ENCODE assay signal across 28 cellular contexts in genomic region chr11:28981331-28981865, GRCh38.
DNase-seq lines count a peak whose midpoint lies in the region; ATAC-seq, FAIRE-seq and TF ChIP-seq lines count a peak whose summit lies in the region.
"Had no signal": no experiment of that assay in that cellular context is flagged by ENCODE, and none has a peak within 500 bp of the region (broad histone marks: within the 10 kb centered on the region; RNA-seq: fewer than 3 reads in every experiment).

No MANE protein-coding gene starts in this region.

- H3K4me3 ChIP-seq in astrocyte (ENCODE audit: insufficient read depth, low read depth, low read length) (no peak overlapping the region), fibroblast of lung (replicated peaks in 1 of 4; ENCODE audit: control extremely low read depth in 1 of 4, insufficient read depth in 1 of 4, low read depth in 3 of 4, low read length in 4 of 4) (no peak overlapping the region), left ventricle myocardium inferior (no peak overlapping the region), stomach (no peak overlapping the region)
- H3K4me3 ChIP-seq: BLaER1, GM12878, right atrium auricular region, testis had no signal

- no peak overlapping the region for H2AFZ ChIP-seq in astrocyte (ENCODE audit: low read depth, low read length)
- H2AFZ ChIP-seq in fibroblast of lung (ENCODE audit: low read length), result no peak overlapping the region
- H2AFZ ChIP-seq: parathyroid adenoma had no signal

- no peaks in the 10 kb centered on the region for H3K9me3 ChIP-seq in astrocyte (ENCODE audit: insufficient read depth, low read depth, low read length)
- no peaks in the 10 kb centered on the region for H3K9me3 ChIP-seq in fibroblast of lung (ENCODE audit: control insufficient read depth, insufficient read depth, low read depth, low read length)
- H3K9me3 ChIP-seq in left ventricle myocardium inferior (replicated peaks), result no peaks in the 10 kb centered on the region
- no peaks in the 10 kb centered on the region for H3K9me3 ChIP-seq in stomach
- H3K9me3 ChIP-seq: BLaER1, right atrium auricular region, testis had no signal

- H3K36me3 ChIP-seq in astrocyte (ENCODE audit: insufficient read depth, low read length), result no peaks in the 10 kb centered on the region
- no peaks in the 10 kb centered on the region for H3K36me3 ChIP-seq in fibroblast of lung (ENCODE audit: control insufficient read depth, insufficient read depth, low read length)
- no peaks in the 10 kb centered on the region for H3K36me3 ChIP-seq in left ventricle myocardium inferior
- H3K36me3 ChIP-seq in stomach, result no peaks in the 10 kb centered on the region
- H3K36me3 ChIP-seq: BLaER1, right atrium auricular region had no signal

- peaks cover 37% of the 10 kb centered on the region for H3K4me1 Mint-ChIP-seq in HFFc6 (ENCODE audit: low read depth)
- peaks cover 4% of the 10 kb centered on the region for H3K4me1 Mint-ChIP-seq in astrocyte (ENCODE audit: low read depth, unreplicated experiment)

- TF ChIP-seq POLR2A in stomach (IDR thresholded peaks at IDR 0.05), result no peak

- TF ChIP-seq CTCF in HFFc6 (IDR thresholded peaks at IDR 0.05) (no peak), astrocyte (IDR thresholded peaks at IDR 0.05; ENCODE audit: insufficient read depth, low read depth, low read length) (no peak), fibroblast of lung (conservative IDR thresholded peaks at IDR 0.05 in 1 of 2, IDR thresholded peaks at IDR 0.05 in 1 of 2; ENCODE audit: low read depth in 1 of 2, low read length in 2 of 2) (no peak), left ventricle myocardium inferior (IDR thresholded peaks at IDR 0.05; ENCODE audit: borderline replicate concordance) (no peak), stomach (IDR thresholded peaks at IDR 0.05) (no peak)

- WGBS in stomach, 5 donors, result 47 to 61% (median 49%) methylated on average over 1 of the region's 1 CpG

- H3K27ac ChIP-seq in astrocyte (ENCODE audit: low read depth, low read length) (no peak overlapping the region), fibroblast of lung (ENCODE audit: insufficient read depth, low read length) (no peak overlapping the region), left ventricle myocardium inferior (replicated peaks) (no peak overlapping the region), stomach (no peak overlapping the region)
- H3K27ac ChIP-seq: BLaER1, epithelial cell of prostate, parathyroid adenoma, right atrium auricular region, testis had no signal

- no peak overlapping the region for H3K9ac ChIP-seq in astrocyte (ENCODE audit: low read length)
- no peak overlapping the region for H3K9ac ChIP-seq in fibroblast of lung (ENCODE audit: insufficient read depth, low read length)
- H3K9ac ChIP-seq: BLaER1, parathyroid adenoma had no signal

- H3K4me3 Mint-ChIP-seq in HFFc6 (peak overlapping the region; percentile 4; the same call in 1 of the 2 replicates), astrocyte (ENCODE audit: unreplicated experiment) (no peak overlapping the region)
- H3K4me3 Mint-ChIP-seq: natural killer cell treated with Interleukin-12 subunit alpha and Interleukin-12 subunit beta and Interleukin-15 and Interleukin-18, amount 100 ng/mL, for 72 hours had no signal

- intact Hi-C loops in left ventricle myocardium inferior (cut with micrococcal nuclease), result no loop called here
- intact Hi-C loops in stomach (cut with DNase I; ENCODE audit: low total_unique reads), result no loop called here

- peak; percentile 11 for DNase-seq in A172 (ENCODE audit: low spot score)
- no peak for DNase-seq in HFFc6
- peak; percentile 27 for DNase-seq in astrocyte (ENCODE audit: low read depth)
- peak; percentile 9 to 30 for DNase-seq in fibroblast of lung (ENCODE audit: low read depth in 2 of 2)
- DNase-seq in left ventricle myocardium inferior, result no peak
- DNase-seq in stomach, result no peak
- DNase-seq: activated CD4-positive, alpha-beta T cell treated with anti-CD3 and anti-CD28 coated beads for 4 hours; activated naive CD4-positive, alpha-beta T cell treated with Interleukin-2 at 50 U/mL for 16 hours; activated T-cell treated with anti-CD3 and anti-CD28 coated beads, Interleukin-2, amount 50 U/mL, for 48 hours; central memory CD4-positive, alpha-beta T cell; DMS79 treated with DMSO at 0.1 percent for 48 hours; HCEC 1CT; hypothalamus; midbrain; NCI-H510A treated with DMSO at 0.1 percent for 48 hours; stimulated activated CD4-positive, alpha-beta T cell treated with anti-CD3 and anti-CD28 coated beads, Interleukin-4, amount 100 ng/mL, for 4 hours; stimulated activated naive CD4-positive, alpha-beta T cell; T-helper 2 cell; testis had no signal

- H3K27me3 Mint-ChIP-seq in HFFc6 (ENCODE audit: insufficient read depth) (no peaks in the 10 kb centered on the region), astrocyte (ENCODE audit: low read depth, unreplicated experiment) (no peaks in the 10 kb centered on the region)
- H3K27me3 Mint-ChIP-seq: natural killer cell treated with Interleukin-12 subunit alpha and Interleukin-12 subunit beta and Interleukin-15 and Interleukin-18, amount 100 ng/mL, for 72 hours had no signal

- no peak overlapping the region for H3K4me2 ChIP-seq in astrocyte (ENCODE audit: low read length)
- H3K4me2 ChIP-seq in fibroblast of lung (ENCODE audit: extremely low read depth, insufficient read depth, low read length), result no peak overlapping the region
- H3K4me2 ChIP-seq: BLaER1 had no signal

- ATAC-seq in GM19452 (IDR thresholded peaks at IDR 0.05; ENCODE audit: unreplicated experiment) (no peak), GM18498 (IDR thresholded peaks at IDR 0.05; ENCODE audit: unreplicated experiment) (no peak)
- ATAC-seq: GM12878; natural killer cell treated with Interleukin-12 subunit alpha and Interleukin-12 subunit beta and Interleukin-15 and Interleukin-18, amount 100 ng/mL, for 72 hours had no signal

- peak; percentile 41 for FAIRE-seq in astrocyte (lab: Jason Lieb, UNC)
- FAIRE-seq: GM12878, urothelium cell line had no signal

- no peaks in the 10 kb centered on the region; the same call in 1 of the 2 replicates for H3K36me3 Mint-ChIP-seq in HFFc6 (ENCODE audit: low read depth)
- no peaks in the 10 kb centered on the region for H3K36me3 Mint-ChIP-seq in astrocyte (ENCODE audit: low read depth, unreplicated experiment)
- H3K36me3 Mint-ChIP-seq: natural killer cell treated with Interleukin-12 subunit alpha and Interleukin-12 subunit beta and Interleukin-15 and Interleukin-18, amount 100 ng/mL, for 72 hours had no signal

- no peaks in the 10 kb centered on the region for H3K9me3 Mint-ChIP-seq in HFFc6
- no peaks in the 10 kb centered on the region for H3K9me3 Mint-ChIP-seq in astrocyte (ENCODE audit: unreplicated experiment)

- no peak for TF ChIP-seq EP300 in stomach (IDR thresholded peaks at IDR 0.05)

- no peak overlapping the region; the same call in 1 of the 2 replicates for H3K27ac Mint-ChIP-seq in HFFc6
- no peak overlapping the region for H3K27ac Mint-ChIP-seq in astrocyte (ENCODE audit: unreplicated experiment)
- H3K27ac Mint-ChIP-seq: natural killer cell treated with Interleukin-12 subunit alpha and Interleukin-12 subunit beta and Interleukin-15 and Interleukin-18, amount 100 ng/mL, for 72 hours had no signal

- H3K27me3 ChIP-seq in astrocyte (ENCODE audit: insufficient read depth, low read length) (no peaks in the 10 kb centered on the region), fibroblast of lung (ENCODE audit: control insufficient read depth, insufficient read depth, low read length) (no peaks in the 10 kb centered on the region), left ventricle myocardium inferior (ENCODE audit: low read depth) (no peaks in the 10 kb centered on the region), stomach (no peaks in the 10 kb centered on the region)
- H3K27me3 ChIP-seq: BLaER1, right atrium auricular region, testis had no signal

- H3K4me1 ChIP-seq in astrocyte (ENCODE audit: insufficient read depth, low read length) (peaks cover 2% of the 10 kb centered on the region), fibroblast of lung (ENCODE audit: control insufficient read depth, extremely low read depth, insufficient read depth, low read length) (no peaks in the 10 kb centered on the region), left ventricle myocardium inferior (no peaks in the 10 kb centered on the region), stomach (no peaks in the 10 kb centered on the region)
- H3K4me1 ChIP-seq: BLaER1, parathyroid adenoma, right atrium auricular region, testis had no signal

- H3K79me2 ChIP-seq in astrocyte (ENCODE audit: insufficient read depth, low read length) (no peaks in the 10 kb centered on the region), fibroblast of lung (ENCODE audit: control insufficient read depth, insufficient read depth, low read length) (no peaks in the 10 kb centered on the region)
- H3K79me2 ChIP-seq: parathyroid adenoma had no signal

- H4K20me1 ChIP-seq in astrocyte (ENCODE audit: insufficient read depth, low read length) (no peaks in the 10 kb centered on the region), fibroblast of lung (ENCODE audit: control insufficient read depth, extremely low read depth, insufficient read depth, low read length) (no peaks in the 10 kb centered on the region)
- H4K20me1 ChIP-seq: BLaER1 had no signal

Comparison
In these comparisons a context has a peak if more than half of its experiments do, and no peak if none do; other contexts are left out.
1. DNase-seq: peak in A172 (single experiment), astrocyte (single experiment) and fibroblast of lung (2 of 2); none in HFFc6 (single experiment), left ventricle myocardium inferior (single experiment) and stomach (single experiment).